27 cellular contexts compared by ENCODE assay signal in genomic region chr12:85299058-85299457, GRCh38. TPM values are rescaled to one million over a fixed set of nuclear protein-coding genes. Genes with fewer than 3 reads are reported as not detected.
"Had no signal": no experiment of that assay in that cellular context is flagged by ENCODE, and none has a peak within 500 bp of the region (broad histone marks: within the 10 kb centered on the region; RNA-seq: fewer than 3 reads in every experiment).

No MANE protein-coding gene starts in this region.

- DNase-seq: activated B cell treated with CpG ODN at 0.5 μM for 24 hours; activated CD4-positive, alpha-beta T cell treated with anti-CD3 and anti-CD28 coated beads for 48 hours; activated CD4-positive, alpha-beta T cell treated with anti-CD3 and anti-CD28 coated beads, Interleukin-2, amount 50 U/mL, for 1 hour; activated CD4-positive, alpha-beta T cell treated with anti-CD3 and anti-CD28 coated beads, Interleukin-2, amount 50 U/mL, for 48 hours; activated CD8-positive, alpha-beta memory T cell treated with anti-CD3 and anti-CD28 coated beads for 24 hours; activated CD8-positive, alpha-beta T cell treated with anti-CD3 and anti-CD28 coated beads for 36 hours; activated effector memory CD4-positive, alpha-beta T cell treated with anti-CD3 and anti-CD28 coated beads, Interleukin-2, amount 50 U/mL, for 16 hours; activated naive CD4-positive, alpha-beta T cell treated with anti-CD3 and anti-CD28 coated beads for 36 hours; activated naive CD8-positive, alpha-beta T cell treated with anti-CD3 and anti-CD28 coated beads for 36 hours; activated naive CD8-positive, alpha-beta T cell treated with anti-CD3 and anti-CD28 coated beads, Interleukin-2, amount 50 U/mL, for 24 hours; activated T-cell treated with anti-CD3 and anti-CD28 coated beads, Interleukin-2, amount 50 U/mL, for 4 hours; adrenal gland; amygdala; central memory CD4-positive, alpha-beta T cell; cerebellar nuclear complex; dorsolateral prefrontal cortex; effector memory CD4-positive, alpha-beta T cell; erythroblast; foreskin keratinocyte; heart right ventricle; T-helper 17 cell; T1000; WERI-Rb-1 had no signal

RNA-seq across cellular contexts. Expression of gene ALX1, which starts 19.0 kb away (rescaled TPM):
- total RNA-seq: activated B cell treated with CpG ODN at 0.5 μM for 24 hours; activated CD8-positive, alpha-beta T cell treated with anti-CD3 and anti-CD28 coated beads for 36 hours; activated naive CD4-positive, alpha-beta T cell treated with anti-CD3 and anti-CD28 coated beads for 36 hours; activated naive CD8-positive, alpha-beta T cell treated with anti-CD3 and anti-CD28 coated beads for 36 hours; activated T-cell treated with anti-CD3 and anti-CD28 coated beads, Interleukin-2, amount 50 U/mL, for 4 hours; activated T-helper 1 cell treated with anti-CD3 and anti-CD28 coated beads, Interleukin-12 subunit alpha, Interleukin-12 subunit beta, Interleukin-2, Interleukin-4 antibody, amounts not matched to agents 30 ng/mL and 10 ng/mL and 1 ng/mL, durations not matched to agents 14 hours and 24 hours and 36 hours; activated T-helper 2 cell treated with anti-CD3 and anti-CD28 coated beads, Interferon-gamma antibody, Interleukin-2, Interleukin-4, amounts not matched to agents 10 μg/mL and 5 μg/mL and 100 μg/mL, durations not matched to agents 14 hours and 24 hours and 36 hours; adrenal gland; ascending aorta; foreskin keratinocyte; gastroesophageal sphincter; heart right ventricle; T-helper 17 cell had no signal
- polyA plus RNA-seq: adrenal gland, foreskin keratinocyte had no signal
